In genomic region chr18:3513481-3513880, GRCh38 we compare ENCODE assay signal across 15 cellular contexts.
DNase-seq lines count a peak whose midpoint lies in the region; ATAC-seq, FAIRE-seq and TF ChIP-seq lines count a peak whose summit lies in the region.
"Had no signal": no experiment of that assay in that cellular context is flagged by ENCODE, and none has a peak within 500 bp of the region (broad histone marks: within the 10 kb centered on the region; RNA-seq: fewer than 3 reads in every experiment).

No MANE protein-coding gene starts in this region.

- no peak overlapping the region for H2AFZ ChIP-seq in K562 (ENCODE audit: low read depth, low read length)

- TF ChIP-seq RAD21 in K562 (CRISPR knock-in tag; conservative IDR thresholded peaks at IDR 0.05 in 1 of 2, IDR thresholded peaks at IDR 0.05 in 1 of 2) = no peak

- H3K36me3 ChIP-seq in K562 (ENCODE audit: control insufficient read depth, insufficient read depth, low read length) = no peaks in the 10 kb centered on the region
- no peaks in the 10 kb centered on the region for H3K36me3 ChIP-seq in vagina
- H3K36me3 ChIP-seq: Peyer's patch had no signal

- H3K9me3 ChIP-seq in K562 (replicated peaks; ENCODE audit: control insufficient read depth, insufficient read depth, low read depth, low read length) (no peaks in the 10 kb centered on the region), vagina (no peaks in the 10 kb centered on the region)
- H3K9me3 ChIP-seq: Peyer's patch had no signal

- BruUV-seq in K562 (replicated peaks; lab: Mats Ljungman, UMichigan) = no TSS peak

- 36% methylated on average over 1 of the region's 1 CpG for WGBS in K562 (ENCODE audit: insufficient coverage, low coverage, missing lambda C conversion rate)

- ATAC-seq in GM18861 (IDR thresholded peaks at IDR 0.05; ENCODE audit: unreplicated experiment) (peak; percentile 59), GM21619 (IDR thresholded peaks at IDR 0.05; ENCODE audit: unreplicated experiment) (peak; percentile 55), HG03135 (IDR thresholded peaks at IDR 0.05; ENCODE audit: unreplicated experiment) (peak; percentile 84), K562 (no peak)
- ATAC-seq: activated CD8-positive, alpha-beta T cell treated with anti-CD3 and anti-CD28 coated beads, Interleukin-2, amount 10 ng/mL, durations not matched to agents 7 days and 5 days had no signal

- intact Hi-C loops in K562 (cut with micrococcal nuclease) = no loop called here
- intact Hi-C loops in vagina (cut with DNase I) = no loop called here

- H3K27me3 ChIP-seq in K562 (ENCODE audit: control insufficient read depth in 2 of 2, insufficient read depth in 2 of 2, low read length in 2 of 2) = no peaks in the 10 kb centered on the region
- H3K27me3 ChIP-seq in vagina = no peaks in the 10 kb centered on the region
- H3K27me3 ChIP-seq: Peyer's patch had no signal

- no peak overlapping the region for H3K27ac ChIP-seq in K562 (ENCODE audit: extremely low read depth, low read depth, low read length)
- no peak overlapping the region for H3K27ac ChIP-seq in vagina
- H3K27ac ChIP-seq in coronary artery = no peak overlapping the region
- H3K27ac ChIP-seq: Peyer's patch had no signal

- in situ Hi-C loops in K562 (cut with MboI) = no loop called here

- no peak overlapping the region for H3K4me2 ChIP-seq in K562 (ENCODE audit: insufficient read depth, low read length)

- no peak for TF ChIP-seq CTCF in K562 (IDR thresholded peaks at IDR 0.05 in 2 of 3, conservative IDR thresholded peaks at IDR 0.05 in 1 of 3; ENCODE audit: insufficient read depth in 2 of 3, low read depth in 1 of 3, low read length in 3 of 3)
- TF ChIP-seq CTCF in vagina (IDR thresholded peaks at IDR 0.05) = no peak
- TF ChIP-seq CTCF in coronary artery (IDR thresholded peaks at IDR 0.05) = no peak

- peak; percentile 40 for FAIRE-seq in K562 (lab: Jason Lieb, UNC)
- FAIRE-seq: H54 had no signal

- H4K20me1 ChIP-seq in K562 (replicated peaks; ENCODE audit: control insufficient read depth, insufficient read depth, low read length) = no peaks in the 10 kb centered on the region

- no peak for TF ChIP-seq EP300 in K562 (IDR thresholded peaks at IDR 0.05; ENCODE audit: low read length)

- H3K9me1 ChIP-seq in K562 (ENCODE audit: control insufficient read depth, insufficient read depth, low read length) = no peaks in the 10 kb centered on the region

- H3K4me3 ChIP-seq in K562 (no peak overlapping the region), vagina (no peak overlapping the region), coronary artery (no peak overlapping the region)
- H3K4me3 ChIP-seq: Peyer's patch had no signal

- POLR2A ChIA-PET in K562 (lab: Yijun Ruan, JAX) = no interaction called here

- no peak overlapping the region for H3K9ac ChIP-seq in K562 (ENCODE audit: insufficient read depth in 1 of 2, low read depth in 2 of 2, low read length in 2 of 2)

- CTCF ChIA-PET in K562 (lab: Yijun Ruan, JAX; ENCODE audit: low intra/inter-chr PET ratio) = interaction anchor here (0.5 kb wide), 1 partner anchor 58 kb away, joined by 4 read pairs; no protein-coding TSS in a partner anchor

- H3K4me1 ChIP-seq in K562 (replicated peaks in 1 of 2; ENCODE audit: control insufficient read depth in 2 of 2, insufficient read depth in 2 of 2, low read length in 2 of 2) = peaks cover 3 to 14% of the 10 kb centered on the region in 2 experiments; a peak in 4 of 5 replicates
- no peaks in the 10 kb centered on the region for H3K4me1 ChIP-seq in vagina
- H3K4me1 ChIP-seq: Peyer's patch had no signal

- no peaks in the 10 kb centered on the region for H3K79me2 ChIP-seq in K562 (ENCODE audit: control insufficient read depth, insufficient read depth, low read length)

- DNase-seq in K562 (ENCODE audit: extremely low read depth in 1 of 4, low spot score in 3 of 4) = no peak
- no peak for DNase-seq in T-helper 2 cell
- no peak for DNase-seq in vagina (ENCODE audit: extremely low spot score in 2 of 2)
- DNase-seq in coronary artery (ENCODE audit: low spot score) = no peak
- DNase-seq in stimulated activated CD4-positive, alpha-beta T cell treated with anti-CD3 and anti-CD28 coated beads, Interleukin-4, amount 100 ng/mL, for 4 hours = no peak
- DNase-seq: activated CD8-positive, alpha-beta T cell treated with anti-CD3 and anti-CD28 coated beads, Interleukin-2, amount 10 ng/mL, durations not matched to agents 7 days and 5 days; CD4-positive, alpha-beta memory T cell; IMR-90; NCI-H2171 treated with DMSO at 0.1 percent for 48 hours; Peyer's patch; T1000 had no signal

- TF ChIP-seq POLR2A in K562 (conservative IDR thresholded peaks at IDR 0.05) (no peak), vagina (IDR thresholded peaks at IDR 0.05) (no peak)

TF ChIP-seq in K562, 482 proteins besides CTCF, POLR2A, EP300 and RAD21:
- TF ChIP-seq PKNOX1 (IDR thresholded peaks at IDR 0.05) = 0 out of 2 replicates have a peak, but pooled peaks have one; percentile 22
- peak; percentile 75 for TF ChIP-seq SPI1 (IDR thresholded peaks at IDR 0.05; ENCODE audit: borderline replicate concordance, low read depth, low read length)
- no peak for TF ChIP-seq ZNF592 (IDR thresholded peaks at IDR 0.05)
